10 cellular contexts compared by ENCODE assay signal in the genomic region with DNA sequence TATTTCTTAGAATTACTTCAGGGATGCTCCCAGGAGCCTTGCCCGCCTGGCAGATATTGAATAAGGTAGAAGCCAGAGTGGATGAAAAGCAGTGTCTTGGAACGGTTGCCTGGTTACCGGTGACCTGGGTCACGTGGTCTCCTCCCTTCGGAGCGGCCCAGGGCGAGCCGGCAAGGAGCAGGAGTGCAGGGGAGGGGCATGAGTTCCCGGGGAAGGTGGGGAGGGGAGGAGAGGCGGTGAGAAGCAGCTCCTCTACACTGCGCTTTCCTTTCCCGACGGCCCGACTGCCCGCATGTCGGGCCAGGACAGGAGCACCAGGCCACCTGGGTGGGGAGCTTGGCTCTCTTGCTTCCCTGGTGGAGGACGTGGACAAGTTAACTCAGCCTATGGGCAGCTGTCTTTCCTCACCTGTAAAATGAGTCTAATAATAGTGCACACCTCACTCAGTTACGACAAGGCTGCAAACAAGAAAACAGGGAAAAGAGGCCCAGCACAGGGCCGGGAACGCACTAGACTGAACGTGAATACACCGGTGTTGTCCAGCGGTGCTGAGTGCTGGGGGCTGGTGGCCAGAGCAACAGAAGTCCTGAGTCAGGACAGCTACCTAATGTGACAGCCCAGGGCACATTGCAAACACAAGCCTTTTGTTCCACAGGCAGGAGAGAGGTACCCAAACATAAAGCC.
DNase-seq lines count a peak whose midpoint lies in the region; ATAC-seq, FAIRE-seq and TF ChIP-seq lines count a peak whose summit lies in the region.
"Had no signal": no experiment of that assay in that cellular context is flagged by ENCODE, and none has a peak within 500 bp of the region (broad histone marks: within the 10 kb centered on the region; RNA-seq: fewer than 3 reads in every experiment).

No MANE protein-coding gene starts in this region.

- no TSS peak for BruUV-seq in GM12878 (replicated peaks; lab: Mats Ljungman, UMichigan)

- in situ Hi-C loops in GM12878 (cut with MboI) = no loop called here

- no peak overlapping the region for H3K4me2 ChIP-seq in GM12878 (ENCODE audit: control insufficient read depth, insufficient read depth)

- H3K4me1 ChIP-seq in GM12878 (ENCODE audit: control insufficient read depth, insufficient read depth, low read length) (no peaks in the 10 kb centered on the region), aorta (ENCODE audit: control insufficient read depth in 1 of 2, insufficient read depth in 2 of 2, low read length in 2 of 2) (no peaks in the 10 kb centered on the region)

- DNase-seq in stimulated activated naive CD8-positive, alpha-beta T cell treated with anti-CD3 and anti-CD28 coated beads, Interleukin-15, Interleukin-2, amounts not matched to agents 100 U/mL and 50 U/mL, for 24 hours = no peak
- no peak for DNase-seq in stimulated activated naive CD8-positive, alpha-beta T cell treated with anti-CD3 and anti-CD28 coated beads, Interleukin-15, amount 100 ng/mL, for 72 hours
- DNase-seq in GM12878 (ENCODE audit: low read depth, low spot score) (no peak), left kidney (ENCODE audit: low read depth, low spot score) (peak; percentile 99), aorta (no peak), EL (no peak)

- H3K27ac ChIP-seq in GM12878 (ENCODE audit: control insufficient read depth, insufficient read depth) (no peak overlapping the region), aorta (ENCODE audit: low read depth in 1 of 2, low read length in 2 of 2) (no peak overlapping the region)
- H3K27ac ChIP-seq: SK-N-MC had no signal

- 28% methylated on average over 18 of the region's 23 CpGs for WGBS in GM12878 (ENCODE audit: insufficient coverage, insufficient replicate concordance, low lambda C conversion rate, missing lambda C conversion rate)
- 41 to 43% methylated on average over 23 of the region's 23 CpGs for WGBS in aorta, 2 donors

- H3K9ac ChIP-seq in GM12878 (ENCODE audit: control insufficient read depth, insufficient read depth, low read length) = no peak overlapping the region

- intact Hi-C loops in GM12878 (cut with micrococcal nuclease; ENCODE audit: unreplicated experiment) (no loop called here), aorta (cut with DNase I) (no loop called here)

- no peak for FAIRE-seq in GM12878 (lab: Jason Lieb, UNC)

- peaks cover 6% of the 10 kb centered on the region for H3K4me1 Mint-ChIP-seq in stimulated activated naive CD8-positive, alpha-beta T cell treated with anti-CD3 and anti-CD28 coated beads, Interleukin-15, amount 100 ng/mL, for 72 hours
- H3K4me1 Mint-ChIP-seq in activated T-helper 17 cell treated with anti-CD3 and anti-CD28 coated beads, Interleukin-2, amount 50 U/mL, for 72 hours = no peaks in the 10 kb centered on the region

- H3K9me3 ChIP-seq in GM12878 (replicated peaks; ENCODE audit: control insufficient read depth, insufficient read depth, low read length) (no peaks in the 10 kb centered on the region), aorta (ENCODE audit: control insufficient read depth, low read length) (no peaks in the 10 kb centered on the region)

- POLR2A ChIA-PET in GM12878 (lab: Charles Lee) = no interaction called here

- ATAC-seq in stimulated activated naive CD8-positive, alpha-beta T cell treated with anti-CD3 and anti-CD28 coated beads, Interleukin-15, Interleukin-2, amounts not matched to agents 100 U/mL and 50 U/mL, for 24 hours = peak; percentile 19
- no peak for ATAC-seq in stimulated activated naive CD8-positive, alpha-beta T cell treated with anti-CD3 and anti-CD28 coated beads, Interleukin-15, amount 100 ng/mL, for 72 hours
- ATAC-seq in GM12878 (no peak; the same call in 2 of the 3 replicates), aorta (ENCODE audit: low FRiP score) (peak; percentile 7), HG02759 (IDR thresholded peaks at IDR 0.05; ENCODE audit: unreplicated experiment) (no peak)
- no peak for ATAC-seq in activated T-helper 17 cell treated with anti-CD3 and anti-CD28 coated beads, Interleukin-2, amount 50 U/mL, for 72 hours (replicated peaks)

- no peaks in the 10 kb centered on the region for H3K9me3 Mint-ChIP-seq in stimulated activated naive CD8-positive, alpha-beta T cell treated with anti-CD3 and anti-CD28 coated beads, Interleukin-15, amount 100 ng/mL, for 72 hours
- no peaks in the 10 kb centered on the region for H3K9me3 Mint-ChIP-seq in activated T-helper 17 cell treated with anti-CD3 and anti-CD28 coated beads, Interleukin-2, amount 50 U/mL, for 72 hours

- no peaks in the 10 kb centered on the region for H3K79me2 ChIP-seq in GM12878 (ENCODE audit: control insufficient read depth, insufficient read depth, low read length)

- H3K27me3 Mint-ChIP-seq in stimulated activated naive CD8-positive, alpha-beta T cell treated with anti-CD3 and anti-CD28 coated beads, Interleukin-15, amount 100 ng/mL, for 72 hours = peaks cover 81% of the 10 kb centered on the region
- peaks cover 48% of the 10 kb centered on the region for H3K27me3 Mint-ChIP-seq in activated T-helper 17 cell treated with anti-CD3 and anti-CD28 coated beads, Interleukin-2, amount 50 U/mL, for 72 hours

- RAD21 ChIA-PET in GM12878 (lab: Charles Lee; ENCODE audit: unreplicated experiment) = no interaction called here

- CTCF ChIA-PET in GM12878 (lab: Yijun Ruan, JAX) = interaction anchor here (1.2 to 2.7 kb wide), 2 partner anchors 459 to 465 kb away, joined by 3 to 7 read pairs; no protein-coding TSS in a partner anchor

- H3K36me3 Mint-ChIP-seq in activated T-helper 17 cell treated with anti-CD3 and anti-CD28 coated beads, Interleukin-2, amount 50 U/mL, for 72 hours (ENCODE audit: low read depth) = no peaks in the 10 kb centered on the region

- no peak for TF ChIP-seq RAD21 in GM12878 (IDR thresholded peaks at IDR 0.05; ENCODE audit: insufficient read depth, low read depth, low read length)

- no peak for TF ChIP-seq CTCF in GM12878 (IDR thresholded peaks at IDR 0.05 in 2 of 3, conservative IDR thresholded peaks at IDR 0.05 in 1 of 3; ENCODE audit: control insufficient read depth in 2 of 3, extremely low read depth in 1 of 3, insufficient read depth in 1 of 3, low read depth in 3 of 3, low read length in 3 of 3)

- H4K20me1 ChIP-seq in GM12878 (ENCODE audit: control insufficient read depth, insufficient read depth) = no peaks in the 10 kb centered on the region

- H3K27ac Mint-ChIP-seq in stimulated activated naive CD8-positive, alpha-beta T cell treated with anti-CD3 and anti-CD28 coated beads, Interleukin-15, amount 100 ng/mL, for 72 hours = no peak overlapping the region
- H3K27ac Mint-ChIP-seq in activated T-helper 17 cell treated with anti-CD3 and anti-CD28 coated beads, Interleukin-2, amount 50 U/mL, for 72 hours = no peak overlapping the region
- H3K27ac Mint-ChIP-seq: B cell had no signal

- H3K36me3 ChIP-seq in GM12878 (ENCODE audit: control insufficient read depth in 2 of 2, insufficient read depth in 2 of 2, low read length in 1 of 2) = no peaks in the 10 kb centered on the region
- H3K36me3 ChIP-seq in aorta (ENCODE audit: control insufficient read depth in 1 of 2, insufficient read depth in 2 of 2, low read length in 1 of 2) = no peaks in the 10 kb centered on the region

- peaks cover 5 to 13% of the 10 kb centered on the region in 2 experiments for H3K27me3 ChIP-seq in GM12878 (replicated peaks in 1 of 2; ENCODE audit: control insufficient read depth in 2 of 2, insufficient read depth in 2 of 2, low read length in 1 of 2)
- no peaks in the 10 kb centered on the region for H3K27me3 ChIP-seq in aorta (ENCODE audit: control insufficient read depth in 1 of 2, insufficient read depth in 2 of 2, low read length in 1 of 2)

- SMC1A ChIA-PET in GM12878 (lab: Charles Lee; ENCODE audit: uncharacterized antibody, unreplicated experiment) = interaction anchor here (1.1 kb wide), 2 partner anchors 8 to 93 kb away, joined by 3 read pairs; no protein-coding TSS in a partner anchor

- no peak for TF ChIP-seq EP300 in GM12878 (IDR thresholded peaks at IDR 0.05; ENCODE audit: borderline replicate concordance in 1 of 2, control insufficient read depth in 1 of 2, low read depth in 2 of 2, low read length in 2 of 2)

- no peak overlapping the region for H3K4me3 Mint-ChIP-seq in stimulated activated naive CD8-positive, alpha-beta T cell treated with anti-CD3 and anti-CD28 coated beads, Interleukin-15, amount 100 ng/mL, for 72 hours
- H3K4me3 Mint-ChIP-seq in activated T-helper 17 cell treated with anti-CD3 and anti-CD28 coated beads, Interleukin-2, amount 50 U/mL, for 72 hours = no peak overlapping the region
- H3K4me3 Mint-ChIP-seq: B cell had no signal

- TF ChIP-seq POLR2A in GM12878 (IDR thresholded peaks at IDR 0.05; ENCODE audit: low read depth, low read length) = no peak

- H3K4me3 ChIP-seq in GM12878 = no peak overlapping the region
- H3K4me3 ChIP-seq in aorta (ENCODE audit: low read length in 2 of 2) = no peak overlapping the region
- H3K4me3 ChIP-seq: SK-N-MC had no signal

- H2AFZ ChIP-seq in GM12878 (ENCODE audit: control insufficient read depth, low read depth, low read length) = no peak overlapping the region

TF ChIP-seq in GM12878, 131 proteins besides CTCF, POLR2A, EP300 and RAD21:
- TF ChIP-seq RAD51 (IDR thresholded peaks at IDR 0.05) (peak; percentile 39; the same call in 1 of the 2 replicates), USF2 (IDR thresholded peaks at IDR 0.05; ENCODE audit: borderline replicate concordance, low read depth, low read length) (no peak), USF1 (IDR thresholded peaks at IDR 0.05; ENCODE audit: borderline replicate concordance, extremely low read length, insufficient read depth, low read depth, low read length) (peak; percentile 37)

Comparison
In these comparisons a context has a peak if more than half of its experiments do, and no peak if none do; other contexts are left out.
1. ATAC-seq: peak in stimulated activated naive CD8-positive, alpha-beta T cell treated with anti-CD3 and anti-CD28 coated beads, Interleukin-15, Interleukin-2, amounts not matched to agents 100 U/mL and 50 U/mL, for 24 hours (single experiment) and aorta (single experiment); none in stimulated activated naive CD8-positive, alpha-beta T cell treated with anti-CD3 and anti-CD28 coated beads, Interleukin-15, amount 100 ng/mL, for 72 hours (single experiment), GM12878 (single experiment), HG02759 (single experiment) and activated T-helper 17 cell treated with anti-CD3 and anti-CD28 coated beads, Interleukin-2, amount 50 U/mL, for 72 hours (single experiment).